In genomic region chr1:247352175-247352574, GRCh38 we compare ENCODE assay signal across 24 cellular contexts. TPM values are rescaled to one million over a fixed set of nuclear protein-coding genes. Genes with fewer than 3 reads are reported as not detected.
DNase-seq lines count a peak whose midpoint lies in the region; ATAC-seq, FAIRE-seq and TF ChIP-seq lines count a peak whose summit lies in the region.
"Had no signal": no experiment of that assay in that cellular context is flagged by ENCODE, and none has a peak within 500 bp of the region (broad histone marks: within the 10 kb centered on the region; RNA-seq: fewer than 3 reads in every experiment).

No MANE protein-coding gene starts in this region.

- CTCF ChIA-PET in MCF 10A (lab: Yijun Ruan, JAX) = interaction anchor here (0.8 to 2.6 kb wide), 5 partner anchors 10 to 323 kb away, joined by 3 to 13 read pairs (median 4); no protein-coding TSS in a partner anchor

- no peak for TF ChIP-seq POLR2A in breast epithelium (IDR thresholded peaks at IDR 0.05)

- H3K9me3 ChIP-seq in breast epithelium = no peaks in the 10 kb centered on the region
- H3K9me3 ChIP-seq: A549, Caco-2 had no signal

- no peak overlapping the region for H3K4me3 ChIP-seq in breast epithelium
- H3K4me3 ChIP-seq: A549; BLaER1 treated with 17β-estradiol and CSF1 and Interleukin-3, amounts not matched to agents 10 nM and 100 nM had no signal

- H3K36me3 Mint-ChIP-seq in MCF 10A (ENCODE audit: insufficient read depth, unreplicated experiment) = no peaks in the 10 kb centered on the region
- H3K36me3 Mint-ChIP-seq: CD8-positive, alpha-beta T cell had no signal

- BruUV-seq in MCF 10A (replicated peaks; lab: Mats Ljungman, UMichigan) = no TSS peak

- no peaks in the 10 kb centered on the region for H3K9me3 Mint-ChIP-seq in MCF 10A (ENCODE audit: unreplicated experiment)
- H3K9me3 Mint-ChIP-seq: CD4-positive, alpha-beta T cell; CD8-positive, alpha-beta T cell had no signal

- FAIRE-seq in frontal cortex (lab: Jason Lieb, UNC) = no peak
- FAIRE-seq: A549, D721Med, G401.6, GM12891, GM19239 had no signal

- TF ChIP-seq CTCF in MCF 10A (IDR thresholded peaks at IDR 0.05; ENCODE audit: unreplicated experiment) (no peak), breast epithelium (IDR thresholded peaks at IDR 0.05) (no peak)

- no peak overlapping the region for H3K4me3 Mint-ChIP-seq in MCF 10A (ENCODE audit: unreplicated experiment)
- H3K4me3 Mint-ChIP-seq: B cell; CD4-positive, alpha-beta T cell; CD8-positive, alpha-beta T cell had no signal

- H3K36me3 ChIP-seq in breast epithelium = no peaks in the 10 kb centered on the region

- no peaks in the 10 kb centered on the region for H3K4me1 ChIP-seq in breast epithelium
- H3K4me1 ChIP-seq: A549 had no signal

- peaks cover 12% of the 10 kb centered on the region for H3K4me1 Mint-ChIP-seq in MCF 10A (ENCODE audit: insufficient read depth, unreplicated experiment)

- intact Hi-C loops in MCF 10A (cut with micrococcal nuclease) (no loop called here), breast epithelium (cut with DNase I; ENCODE audit: low total_unique reads) (no loop called here), posterior vena cava (cut with DNase I) (loop anchor here in 1 of 2 donors (10.0 kb wide), 1 partner anchor 593 kb away; the partner anchor contains the start of gene OR2L8)

- no peaks in the 10 kb centered on the region for H3K27me3 Mint-ChIP-seq in MCF 10A (ENCODE audit: insufficient read depth, unreplicated experiment)

- DNase-seq in MCF 10A (ENCODE audit: unreplicated experiment) (peak; percentile 55), breast epithelium (ENCODE audit: low spot score in 2 of 2) (no peak), NCI-H226 (peak; percentile 54), posterior vena cava (ENCODE audit: low spot score) (peak; percentile 25), activated gamma-delta T cell (lab: John Stamatoyannopoulos, UW) (no peak), frontal cortex (ENCODE audit: low spot score in 2 of 2) (no peak), activated T-cell treated with anti-CD3 and anti-CD28 coated beads for 4 hours (no peak)
- DNase-seq: AML-193; Caco-2; Calu3; CD4-positive, alpha-beta T cell; CD8-positive, alpha-beta T cell; DMS79 treated with DMSO at 0.1 percent for 48 hours; GF-D8 had no signal

- POLR2A ChIA-PET in MCF 10A (lab: Yijun Ruan, JAX) = interaction anchor here (0.7 to 1.1 kb wide), 2 partner anchors 10 to 1477 kb away, joined by 3 to 4 read pairs; no protein-coding TSS in a partner anchor

- no peak overlapping the region for H3K27ac Mint-ChIP-seq in MCF 10A (ENCODE audit: low read depth, unreplicated experiment)
- H3K27ac Mint-ChIP-seq: B cell; CD4-positive, alpha-beta T cell; CD8-positive, alpha-beta T cell had no signal

- ATAC-seq in esophagus mucosa = peak; percentile 51
- ATAC-seq: A549; CD8-positive, alpha-beta T cell had no signal

- no peaks in the 10 kb centered on the region for H3K27me3 ChIP-seq in breast epithelium
- H3K27me3 ChIP-seq: BLaER1 treated with 17β-estradiol and CSF1 and Interleukin-3, amounts not matched to agents 10 nM and 100 nM had no signal

- no peak overlapping the region for H3K27ac ChIP-seq in breast epithelium
- H3K27ac ChIP-seq: 22Rv1; A549; BLaER1 treated with 17β-estradiol and CSF1 and Interleukin-3, amounts not matched to agents 10 nM and 100 nM; C4-2B had no signal

RNA-seq across cellular contexts. Expression of gene ZNF496, which starts 20.5 kb away (rescaled TPM):
- total RNA-seq in MCF 10A (2022) (58.0 and 67.2 TPM in 2 replicates), breast epithelium (10 to 100 TPM; 29.4 to 39.4 (median 31.1) TPM), esophagus mucosa (6.8 TPM), posterior vena cava (10 to 100 TPM; 18.8 to 19.3 TPM), frontal cortex (13.9 TPM)

Comparison
In these comparisons a context has a peak if more than half of its experiments do, and no peak if none do; other contexts are left out.
1. DNase-seq: peak in MCF 10A (single experiment), NCI-H226 (single experiment) and posterior vena cava (single experiment); none in breast epithelium (0 of 2), activated gamma-delta T cell (single experiment), frontal cortex (0 of 2) and activated T-cell treated with anti-CD3 and anti-CD28 coated beads for 4 hours (single experiment).